17 cellular contexts compared by ENCODE assay signal in the genomic region with DNA sequence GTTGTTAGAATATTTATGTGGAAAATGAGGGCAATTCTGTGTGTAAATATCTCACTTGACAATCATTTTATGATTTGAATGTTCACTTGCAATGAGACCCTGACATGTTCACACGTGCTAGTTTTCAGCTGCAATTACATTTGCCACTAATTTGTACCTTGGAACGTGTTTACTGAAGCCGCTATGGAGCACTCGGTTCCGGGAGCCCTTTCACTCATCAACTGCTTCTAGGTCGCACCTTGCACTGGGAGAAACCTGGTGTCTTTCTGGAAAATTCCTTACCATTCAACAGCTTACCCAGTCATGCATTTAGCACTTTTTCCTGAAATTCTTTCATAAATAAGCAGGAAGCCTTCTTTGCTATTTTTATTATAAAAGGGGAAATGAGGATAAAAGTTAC.
DNase-seq lines count a peak whose midpoint lies in the region; ATAC-seq, FAIRE-seq and TF ChIP-seq lines count a peak whose summit lies in the region.
"Had no signal": no experiment of that assay in that cellular context is flagged by ENCODE, and none has a peak within 500 bp of the region (broad histone marks: within the 10 kb centered on the region; RNA-seq: fewer than 3 reads in every experiment).

No MANE protein-coding gene starts in this region.

- H3K79me2 ChIP-seq in H1 (ENCODE audit: control insufficient read depth in 1 of 2, insufficient read depth in 2 of 2, low read length in 2 of 2), result no peaks in the 10 kb centered on the region; a peak in 1 of 4 replicates

- H2BK12ac ChIP-seq in H1 (ENCODE audit: low read depth, low read length) (peak overlapping the region; percentile 88; the same call in 1 of the 2 replicates), neuronal stem cell (ENCODE audit: low read length) (no peak overlapping the region)

- H3K27ac ChIP-seq in HUES64 (ENCODE audit: low read depth, low read length) (peak overlapping the region; percentile 72), H1 (ENCODE audit: low read depth, low read length) (no peak overlapping the region), neuronal stem cell (replicated peaks; ENCODE audit: low read length) (peak overlapping the region; percentile 72), A673 (ENCODE audit: low read depth, low read length, poor library complexity, severe bottlenecking) (no peak overlapping the region)

- peak overlapping the region; percentile 71 for H3K4ac ChIP-seq in H1 (replicated peaks; ENCODE audit: insufficient read length, low read depth, low read length)
- H3K4ac ChIP-seq in neuronal stem cell (ENCODE audit: low read length), result no peak overlapping the region

- TF ChIP-seq CTCF in H1 (IDR thresholded peaks at IDR 0.05; ENCODE audit: control extremely low read depth in 1 of 3, insufficient read depth in 1 of 3, low read depth in 1 of 3, low read length in 3 of 3), result no peak
- no peak for TF ChIP-seq CTCF in Calu3 (IDR thresholded peaks at IDR 0.05; ENCODE audit: unreplicated experiment)
- TF ChIP-seq CTCF in A673 (conservative IDR thresholded peaks at IDR 0.05; ENCODE audit: low read depth, low read length), result no peak

- H3K9ac ChIP-seq in HUES64 (ENCODE audit: low read depth, low read length) (no peak overlapping the region), H1 (replicated peaks in 1 of 4; ENCODE audit: extremely low read depth in 1 of 4, low read depth in 3 of 4, low read length in 3 of 4) (no peak overlapping the region), neuronal stem cell (ENCODE audit: low read depth, low read length, poor library complexity) (no peak overlapping the region)

- no peak for TF ChIP-seq EP300 in H1 (IDR thresholded peaks at IDR 0.05; ENCODE audit: borderline replicate concordance in 1 of 2, low read depth in 2 of 2, low read length in 2 of 2)

- H2BK20ac ChIP-seq in H1 (ENCODE audit: low read length), result peak overlapping the region; percentile 2; the same call in 1 of the 2 replicates

- H4K5ac ChIP-seq in H1 (ENCODE audit: insufficient read length, low read depth, low read length), result peak overlapping the region; percentile 79

- H3K36me3 Mint-ChIP-seq in Calu3 (ENCODE audit: insufficient read depth, unreplicated experiment), result no peaks in the 10 kb centered on the region

- no peaks in the 10 kb centered on the region for H3K9me3 Mint-ChIP-seq in Calu3 (ENCODE audit: low read depth, unreplicated experiment)

- no peak for TF ChIP-seq RAD21 in H1 (IDR thresholded peaks at IDR 0.05 in 1 of 2, conservative IDR thresholded peaks at IDR 0.05 in 1 of 2; ENCODE audit: low read depth in 2 of 2, low read length in 2 of 2)

- H4K91ac ChIP-seq in H1 (replicated peaks; ENCODE audit: insufficient read length, low read length), result peak overlapping the region; percentile 22
- H4K91ac ChIP-seq in neuronal stem cell (ENCODE audit: low read depth, low read length, poor library complexity), result no peak overlapping the region

- H3K27me3 ChIP-seq in HUES64 (ENCODE audit: insufficient read depth, low read length) (no peaks in the 10 kb centered on the region), H1 (replicated peaks in 1 of 4; ENCODE audit: control insufficient read depth in 3 of 4, extremely low read depth in 1 of 4, insufficient read depth in 3 of 4, low read length in 3 of 4) (no peaks in the 10 kb centered on the region), neuronal stem cell (ENCODE audit: control insufficient read depth in 3 of 3, insufficient read depth in 3 of 3, low read depth in 1 of 3, low read length in 3 of 3) (no peaks in the 10 kb centered on the region), A673 (replicated peaks; ENCODE audit: insufficient read depth, low read depth, low read length, poor library complexity) (no peaks in the 10 kb centered on the region)

- no peaks in the 10 kb centered on the region for H3K9me3 ChIP-seq in HUES64 (ENCODE audit: insufficient read depth, low read depth, low read length)
- no peaks in the 10 kb centered on the region for H3K9me3 ChIP-seq in H1 (ENCODE audit: insufficient read depth in 2 of 2, low read depth in 1 of 2, low read length in 1 of 2)
- no peaks in the 10 kb centered on the region for H3K9me3 ChIP-seq in neuronal stem cell (replicated peaks in 1 of 2; ENCODE audit: control insufficient read depth in 2 of 2, insufficient read depth in 1 of 2, low read depth in 1 of 2, low read length in 2 of 2)
- no peaks in the 10 kb centered on the region for H3K9me3 ChIP-seq in A673 (ENCODE audit: low read depth, low read length, poor library complexity, severe bottlenecking)

- H3K4me2 ChIP-seq in H1 (ENCODE audit: insufficient read depth in 1 of 2, low read depth in 2 of 2, low read length in 2 of 2) (no peak overlapping the region), neuronal stem cell (ENCODE audit: insufficient read depth, low read length, poor library complexity, severe bottlenecking) (no peak overlapping the region)

- H3K36me3 ChIP-seq in HUES64 (ENCODE audit: insufficient read depth, low read length), result no peaks in the 10 kb centered on the region
- no peaks in the 10 kb centered on the region; a peak in 1 of 8 replicates for H3K36me3 ChIP-seq in H1 (ENCODE audit: control insufficient read depth in 2 of 4, insufficient read depth in 4 of 4, low read length in 3 of 4)
- H3K36me3 ChIP-seq in neuronal stem cell (replicated peaks in 1 of 2; ENCODE audit: control insufficient read depth in 2 of 2, insufficient read depth in 2 of 2, low read length in 2 of 2), result no peaks in the 10 kb centered on the region
- no peaks in the 10 kb centered on the region for H3K36me3 ChIP-seq in A673 (ENCODE audit: insufficient read depth, low read length, poor library complexity, severe bottlenecking)

- H2BK120ac ChIP-seq in H1 (replicated peaks; ENCODE audit: low read depth, low read length) (peak overlapping the region; percentile 73), neuronal stem cell (ENCODE audit: low read depth, low read length) (no peak overlapping the region)

- peak; percentile 40 for DNase-seq in NCI-H2081 treated with DMSO at 0.1 percent for 48 hours (lab: John Stamatoyannopoulos, UW)
- DNase-seq in H1 (ENCODE audit: low read depth in 1 of 2, low spot score in 2 of 2), result peak in 1 of 2 experiments; percentile 36
- DNase-seq in neuronal stem cell (ENCODE audit: low spot score), result no peak
- no peak for DNase-seq in Calu3
- no peak for DNase-seq in globus pallidus (ENCODE audit: low spot score)
- DNase-seq in A673 (ENCODE audit: low spot score), result no peak
- DNase-seq: DMS153, EL, HCEC 1CT, KBM-7, NCI-H2227 treated with DMSO at 0.1 percent for 48 hours, NCI-H774, Right ventricle myocardium superior had no signal

- CTCF ChIA-PET in H1 (lab: Charles Lee; ENCODE audit: partially characterized antibody), result interaction anchor here (0.7 to 1.7 kb wide), 4 partner anchors 18 to 159 kb away, joined by 3 to 5 read pairs (median 3); no protein-coding TSS in a partner anchor
- CTCF ChIA-PET in Calu3 (lab: Charles Lee), result no interaction called here
- CTCF ChIA-PET in A673 (lab: Charles Lee), result no interaction called here

- 0 out of 2 replicates have a peak, but pooled peaks cover 2% of the 10 kb centered on the region for H3K79me1 ChIP-seq in H1 (ENCODE audit: low read depth, low read length)
- H3K79me1 ChIP-seq in neuronal stem cell (ENCODE audit: low read depth, low read length), result no peaks in the 10 kb centered on the region

- 83% methylated on average over 6 of the region's 6 CpGs for WGBS in HUES64
- WGBS in H1 (ENCODE audit: extremely low coverage in 1 of 2, insufficient coverage in 1 of 2, insufficient read length in 1 of 2, insufficient replicate concordance in 2 of 2, low coverage in 1 of 2, low lambda C conversion rate in 2 of 2, missing lambda C conversion rate in 1 of 2), 2 experiments, result 90% methylated on average over 6 of the region's 6 CpGs; no CpG with 5 or more reads in 1 of the 2 experiments
- WGBS in neuronal stem cell (ENCODE audit: extremely low coverage in 2 of 2, insufficient read length in 2 of 2, insufficient replicate concordance in 1 of 2), 2 donors, result no CpG with 5 or more reads among the region's 6 CpGs

- no peak overlapping the region for H3K56ac ChIP-seq in H1 (replicated peaks; ENCODE audit: insufficient read length, low read depth, low read length)

- no peak overlapping the region for H3K23ac ChIP-seq in H1 (ENCODE audit: insufficient read length)
- H3K23ac ChIP-seq in neuronal stem cell (ENCODE audit: low read depth, low read length, poor library complexity), result no peak overlapping the region

- H3K23me2 ChIP-seq in H1 (ENCODE audit: low read depth, low read length), result no peaks in the 10 kb centered on the region

- POLR2A ChIA-PET in H1 (lab: Charles Lee; ENCODE audit: partially characterized antibody), result interaction anchor here (1.0 to 1.7 kb wide), 7 partner anchors 39 to 73 kb away, joined by 3 to 7 read pairs (median 3); no protein-coding TSS in a partner anchor
- POLR2A ChIA-PET in A673 (lab: Charles Lee; ENCODE audit: low non-redundant PET), result no interaction called here

- no peak for TF ChIP-seq POLR2A in H1 (IDR thresholded peaks at IDR 0.05; ENCODE audit: control extremely low read depth in 1 of 2, low read depth in 2 of 2, low read length in 2 of 2)

- H3K27ac Mint-ChIP-seq in Calu3 (ENCODE audit: unreplicated experiment), result no peak overlapping the region

- no peaks in the 10 kb centered on the region for H3K4me1 Mint-ChIP-seq in Calu3 (ENCODE audit: low read depth, unreplicated experiment)

- H4K20me1 ChIP-seq in H1 (replicated peaks in 1 of 2; ENCODE audit: control insufficient read depth in 1 of 2, insufficient read depth in 2 of 2, low read length in 2 of 2), result no peaks in the 10 kb centered on the region

- H3K27me3 Mint-ChIP-seq in Calu3 (ENCODE audit: unreplicated experiment), result no peaks in the 10 kb centered on the region

- FAIRE-seq in H1 (lab: Jason Lieb, UNC), result peak; percentile 28

- H3K18ac ChIP-seq in H1 (ENCODE audit: extremely low read depth, low read length) (peak overlapping the region; percentile 41; the same call in 1 of the 2 replicates), neuronal stem cell (ENCODE audit: low read length) (peak overlapping the region; percentile 80)

- H3K4me3 Mint-ChIP-seq in Calu3 (ENCODE audit: low read depth, unreplicated experiment), result no peak overlapping the region

- H2BK15ac ChIP-seq in H1 (ENCODE audit: low read length), result no peak overlapping the region
- H2BK15ac ChIP-seq in neuronal stem cell (ENCODE audit: low read length), result no peak overlapping the region

- H2AK5ac ChIP-seq in H1 (ENCODE audit: low read depth, low read length) (no peak overlapping the region), neuronal stem cell (ENCODE audit: low read depth, low read length) (no peak overlapping the region)

- BruUV-seq in Calu3 (replicated peaks; lab: Mats Ljungman, UMichigan), result no TSS peak
- BruUV-seq in A673 (replicated peaks; lab: Mats Ljungman, UMichigan), result no TSS peak

- H2AFZ ChIP-seq in H1 (ENCODE audit: low read length) (no peak overlapping the region), neuronal stem cell (ENCODE audit: low read length) (no peak overlapping the region)

- H3K14ac ChIP-seq in H1 (ENCODE audit: insufficient read length) (no peak overlapping the region), neuronal stem cell (ENCODE audit: low read length) (no peak overlapping the region)

- peaks cover 57% of the 10 kb centered on the region for H3K4me1 ChIP-seq in HUES64 (ENCODE audit: insufficient read depth, low read length)
- peaks cover 6 to 24% (median 19%) of the 10 kb centered on the region in 4 experiments; a peak in 6 of 7 replicates for H3K4me1 ChIP-seq in H1 (replicated peaks in 1 of 4; ENCODE audit: control insufficient read depth in 3 of 4, insufficient read depth in 4 of 4, low read length in 3 of 4)
- peaks cover 27 to 51% of the 10 kb centered on the region in 2 donors for H3K4me1 ChIP-seq in neuronal stem cell (ENCODE audit: control insufficient read depth in 2 of 2, insufficient read depth in 1 of 2, low read depth in 1 of 2, low read length in 2 of 2)
- peaks cover 18% of the 10 kb centered on the region for H3K4me1 ChIP-seq in A673 (ENCODE audit: insufficient read depth, low read length, poor library complexity, severe bottlenecking)

- no peak overlapping the region for H4K8ac ChIP-seq in H1 (ENCODE audit: extremely low read depth, insufficient read depth, low read length)
- no peak overlapping the region for H4K8ac ChIP-seq in neuronal stem cell (ENCODE audit: low read depth, low read length)

- H3K4me3 ChIP-seq in HUES64 (ENCODE audit: low read length) (no peak overlapping the region), H1 (ENCODE audit: extremely low read depth in 1 of 4, insufficient read depth in 2 of 4, low read depth in 3 of 4, low read length in 4 of 4) (no peak overlapping the region), neuronal stem cell (ENCODE audit: low read length in 2 of 2) (no peak overlapping the region), A673 (ENCODE audit: low read depth, low read length, poor library complexity, severe bottlenecking) (no peak overlapping the region)

- intact Hi-C loops in Calu3 (cut with micrococcal nuclease; ENCODE audit: unreplicated experiment) (no loop called here), A673 (cut with micrococcal nuclease; ENCODE audit: unreplicated experiment) (no loop called here)

- H2BK5ac ChIP-seq in H1 (ENCODE audit: low read depth, low read length), result no peak overlapping the region
- H2BK5ac ChIP-seq in neuronal stem cell (ENCODE audit: low read length), result no peak overlapping the region

- no peak for ATAC-seq in HG02938 (IDR thresholded peaks at IDR 0.05; ENCODE audit: unreplicated experiment)
- ATAC-seq: Panc1, SK-N-SH treated with all-trans-retinoic acid at 6 μM for 48 hours had no signal

Comparison
In these comparisons a context has a peak if more than half of its experiments do, and no peak if none do; other contexts are left out.
1. H3K27ac ChIP-seq: peak in HUES64 (single experiment) and neuronal stem cell (single experiment); none in H1 (single experiment) and A673 (single experiment).